Comparison of ENCODE assay signal across 8 cellular contexts in genomic region chr3:149085828-149086231, GRCh38. TPM values are rescaled to one million over a fixed set of nuclear protein-coding genes. Genes with fewer than 3 reads are reported as not detected.
DNase-seq lines count a peak whose midpoint lies in the region; ATAC-seq, FAIRE-seq and TF ChIP-seq lines count a peak whose summit lies in the region.

No MANE protein-coding gene starts in this region.

- H3K4me1 ChIP-seq in K562 (replicated peaks in 1 of 2; ENCODE audit: control insufficient read depth in 2 of 2, insufficient read depth in 2 of 2, low read length in 2 of 2), result peaks cover 11 to 18% of the 10 kb centered on the region in 2 experiments; a peak in 4 of 5 replicates
- no peaks in the 10 kb centered on the region for H3K4me1 ChIP-seq in iPS-20b (ENCODE audit: insufficient read depth, low read length)
- H3K4me1 ChIP-seq in small intestine (ENCODE audit: control insufficient read depth in 2 of 2, insufficient read depth in 1 of 2, low read depth in 1 of 2, low read length in 1 of 2), result peaks cover 0 to 4% of the 10 kb centered on the region in 2 donors

- H2AFZ ChIP-seq in K562 (ENCODE audit: low read depth, low read length), result peak overlapping the region; percentile 98

- in situ Hi-C loops in K562 (cut with MboI), result no loop called here

- H3K4me2 ChIP-seq in K562 (ENCODE audit: insufficient read depth, low read length), result peak overlapping the region; percentile 89

- TF ChIP-seq CTCF in BJ (IDR thresholded peaks at IDR 0.05; ENCODE audit: insufficient read depth, low read depth, low read length), result no peak
- TF ChIP-seq CTCF in K562 (IDR thresholded peaks at IDR 0.05 in 2 of 3, conservative IDR thresholded peaks at IDR 0.05 in 1 of 3; ENCODE audit: insufficient read depth in 2 of 3, low read depth in 1 of 3, low read length in 3 of 3), result no peak

- no peaks in the 10 kb centered on the region for H3K9me1 ChIP-seq in K562 (ENCODE audit: control insufficient read depth, insufficient read depth, low read length)

- H3K27me3 ChIP-seq in BJ (ENCODE audit: control insufficient read depth, insufficient read depth, low read length) (no peaks in the 10 kb centered on the region), K562 (ENCODE audit: control insufficient read depth in 2 of 2, insufficient read depth in 2 of 2, low read length in 2 of 2) (no peaks in the 10 kb centered on the region), iPS-20b (ENCODE audit: insufficient read depth, low read length) (peaks cover 9% of the 10 kb centered on the region), small intestine (ENCODE audit: control insufficient read depth in 2 of 2, insufficient read depth in 2 of 2, low read length in 2 of 2) (no peaks in the 10 kb centered on the region)

- peak; percentile 23 for ATAC-seq in GM18499 (IDR thresholded peaks at IDR 0.05; ENCODE audit: insufficient read depth, unreplicated experiment)
- peak; percentile 35 for ATAC-seq in HG02885 (IDR thresholded peaks at IDR 0.05; ENCODE audit: poor library complexity, unreplicated experiment)
- ATAC-seq in K562, result peak; percentile 86

- FAIRE-seq in K562 (lab: Jason Lieb, UNC) (peak; percentile 99), small intestine (lab: Jason Lieb, UNC) (no peak)

- CTCF ChIA-PET in BJ (lab: Yijun Ruan, JAX) (interaction anchor here (1.1 to 1.3 kb wide), 2 partner anchors 8 to 13 kb away, joined by 3 to 4 read pairs; no protein-coding TSS in a partner anchor), K562 (lab: Yijun Ruan, JAX; ENCODE audit: low intra/inter-chr PET ratio) (no interaction called here)

- BruUV-seq in K562 (replicated peaks; lab: Mats Ljungman, UMichigan), result TSS peak; percentile 62

- intact Hi-C loops in K562 (cut with micrococcal nuclease), result loop anchor here (5.0 kb wide), 1 partner anchor 94 kb away; the partner anchor contains the start of gene GYG1

- peak overlapping the region; percentile 87 for H3K27ac ChIP-seq in K562 (ENCODE audit: extremely low read depth, low read depth, low read length)
- H3K27ac ChIP-seq in iPS-20b (ENCODE audit: low read length), result no peak overlapping the region
- H3K27ac ChIP-seq in small intestine (ENCODE audit: low read depth in 1 of 2, low read length in 1 of 2), result peak overlapping the region in 1 of 2 donors; percentile 82

- 0% methylated on average over 20 of the region's 21 CpGs for WGBS in K562 (ENCODE audit: insufficient coverage, low coverage, missing lambda C conversion rate)
- 0 to 1% (median 0%) methylated on average over 21 of the region's 21 CpGs for WGBS in small intestine, 3 donors

- POLR2A ChIA-PET in BJ (lab: Charles Lee) (interaction anchor here (0.8 kb wide), 1 partner anchor 18 kb away, joined by 3 read pairs; no protein-coding TSS in a partner anchor), K562 (lab: Yijun Ruan, JAX) (interaction anchor here (0.6 kb wide), 2 partner anchors 94 to 484 kb away, joined by 3 read pairs; no protein-coding TSS in a partner anchor)

- peaks cover 6% of the 10 kb centered on the region; the same call in 1 of the 2 replicates for H3K9me3 ChIP-seq in K562 (replicated peaks; ENCODE audit: control insufficient read depth, insufficient read depth, low read depth, low read length)
- H3K9me3 ChIP-seq in iPS-20b (ENCODE audit: insufficient read depth, low read depth, low read length), result no peaks in the 10 kb centered on the region
- H3K9me3 ChIP-seq in small intestine (ENCODE audit: control insufficient read depth, low read depth), result no peaks in the 10 kb centered on the region

- peaks cover 9% of the 10 kb centered on the region for H4K20me1 ChIP-seq in K562 (replicated peaks; ENCODE audit: control insufficient read depth, insufficient read depth, low read length)

- H3K4me3 ChIP-seq in BJ (ENCODE audit: low read depth, low read length) (peak overlapping the region; percentile 59), K562 (peak overlapping the region; percentile 62), iPS-20b (ENCODE audit: low read length) (peak overlapping the region; percentile 78), small intestine (ENCODE audit: low read depth in 1 of 2, low read length in 2 of 2) (peak overlapping the region; percentile 77 to 84)

- H3K79me2 ChIP-seq in K562 (ENCODE audit: control insufficient read depth, insufficient read depth, low read length), result peaks cover 54% of the 10 kb centered on the region

- no peaks in the 10 kb centered on the region for H3K36me3 ChIP-seq in BJ (ENCODE audit: control insufficient read depth, insufficient read depth, low read length)
- peaks cover 32% of the 10 kb centered on the region for H3K36me3 ChIP-seq in K562 (ENCODE audit: control insufficient read depth, insufficient read depth, low read length)
- H3K36me3 ChIP-seq in iPS-20b (ENCODE audit: insufficient read depth, low read depth, low read length), result peaks cover 24% of the 10 kb centered on the region
- no peaks in the 10 kb centered on the region for H3K36me3 ChIP-seq in small intestine (ENCODE audit: control insufficient read depth in 2 of 2, insufficient read depth in 2 of 2, low read length in 2 of 2)

- no peak for TF ChIP-seq RAD21 in K562 (CRISPR knock-in tag; conservative IDR thresholded peaks at IDR 0.05 in 1 of 2, IDR thresholded peaks at IDR 0.05 in 1 of 2)

- peak overlapping the region; percentile 77 to 89 for H3K9ac ChIP-seq in K562 (ENCODE audit: insufficient read depth in 1 of 2, low read depth in 2 of 2, low read length in 2 of 2)
- peak overlapping the region; percentile 77; the same call in 1 of the 2 replicates for H3K9ac ChIP-seq in iPS-20b (ENCODE audit: low read depth, low read length)

- no peak for TF ChIP-seq POLR2A in K562 (conservative IDR thresholded peaks at IDR 0.05)

- DNase-seq in BJ (ENCODE audit: low read depth), result no peak
- DNase-seq in NCI-H526 treated with DMSO at 0.1 percent for 48 hours (lab: John Stamatoyannopoulos, UW), result peak; percentile 67
- DNase-seq in K562 (ENCODE audit: extremely low read depth in 1 of 4, low spot score in 3 of 4), result peak; percentile 37 to 88 (median 61)
- peak; percentile 24 for DNase-seq in small intestine
- DNase-seq in SKM-1 treated with dmso at 0.1 percent for 144 hours (lab: John Stamatoyannopoulos, UW; ENCODE audit: unreplicated experiment), result no peak

- peak; percentile 94 for TF ChIP-seq EP300 in K562 (IDR thresholded peaks at IDR 0.05; ENCODE audit: low read length)

TF ChIP-seq in K562, 482 proteins besides CTCF, POLR2A, EP300 and RAD21 (continues in another document):
- no peak for TF ChIP-seq VEZF1 (CRISPR knock-in tag; IDR thresholded peaks at IDR 0.05)
- no peak for TF ChIP-seq ZNF785 (CRISPR knock-in tag; IDR thresholded peaks at IDR 0.05)

RNA-seq across cellular contexts. Expression of gene HLTF, which starts 0.5 kb away (rescaled TPM):
- polyA plus RNA-seq in BJ (2011; rRNA removed), result 17.3 and 22.0 TPM in 2 replicates
- 11.6 and 11.9 TPM in 2 replicates for polyA minus RNA-seq in BJ (2011; rRNA and poly(A)+ RNA removed)
- total RNA-seq in K562 (2011; cell fraction: chromatin; rRNA removed; ENCODE audit: low replicate concordance), result 34.1 and 102 TPM in 2 replicates
- 12.7 and 13.9 TPM in 2 replicates for total RNA-seq in K562 (2011; cell fraction: nucleolus; rRNA removed)
- total RNA-seq in K562 (2011; cell fraction: nucleoplasm; rRNA removed), result 31.1 and 43.9 TPM in 2 replicates
- 45.9 and 52.4 TPM in 2 replicates for total RNA-seq in K562 (2014; rRNA removed)
- 82.4 and 88.6 TPM in 2 replicates for total RNA-seq in K562 (2014; rRNA removed; fragmentation: Illumina TruSeq; extraction: Trizol)
- total RNA-seq in K562 (2015; rRNA removed; fragmentation: Illumina TruSeq; extraction: Trizol), result 59.5 and 64.3 TPM in 2 replicates
- total RNA-seq in K562 (2021), result 74.4 and 76.4 TPM in 2 replicates
- 35.8 and 41.5 TPM in 2 replicates for polyA plus RNA-seq in K562 (2011; rRNA removed)
- 10.0 and 15.5 TPM in 2 replicates for polyA plus RNA-seq in K562 (2011; cell fraction: cytosol; rRNA removed)
- polyA plus RNA-seq in K562 (2011; cell fraction: nucleus; rRNA removed), result 33.1 and 38.5 TPM in 2 replicates
- 21.5 and 35.4 TPM in 2 replicates for polyA plus RNA-seq in K562 (2012)
- 43.0 and 50.4 TPM in 2 replicates for polyA plus RNA-seq in K562 (2014; fragmentation: Illumina TruSeq; extraction: Trizol)
- polyA plus RNA-seq in K562 (2014; fragmentation: Nextera tagmentation; extraction: Ambion mirVana), result 10 to 100 TPM; 35.1 to 37.3 TPM
- 40.8 and 42.4 TPM in 2 replicates for polyA plus RNA-seq in K562 (2014; rRNA removed)
- 55.0 and 66.2 TPM in 2 replicates for polyA minus RNA-seq in K562 (2011; rRNA and poly(A)+ RNA removed)
- 23.7 and 30.4 TPM in 2 replicates for polyA minus RNA-seq in K562 (2011; cell fraction: cytosol; rRNA and poly(A)+ RNA removed)
- 29.4 and 60.6 TPM in 2 replicates for polyA minus RNA-seq in K562 (2011; cell fraction: nucleus; rRNA and poly(A)+ RNA removed)
- polyA plus RNA-seq in small intestine, result 1 to 10 TPM; 1.1 to 7.2 (median 1.4) TPM

RNA-seq across cellular contexts. Expression of gene HPS3, which starts 43.6 kb away (rescaled TPM):
- 14.6 and 20.0 TPM in 2 replicates for polyA plus RNA-seq in BJ (2011; rRNA removed)
- 10.4 and 11.7 TPM in 2 replicates for polyA minus RNA-seq in BJ (2011; rRNA and poly(A)+ RNA removed)
- 7.6 and 14.6 TPM in 2 replicates for total RNA-seq in K562 (2011; cell fraction: chromatin; rRNA removed; ENCODE audit: low replicate concordance)
- 3.9 and 4.3 TPM in 2 replicates for total RNA-seq in K562 (2011; cell fraction: nucleolus; rRNA removed)
- total RNA-seq in K562 (2011; cell fraction: nucleoplasm; rRNA removed), result 6.6 and 9.9 TPM in 2 replicates
- 5.2 and 5.3 TPM in 2 replicates for total RNA-seq in K562 (2014; rRNA removed)
- 7.6 and 9.3 TPM in 2 replicates for total RNA-seq in K562 (2014; rRNA removed; fragmentation: Illumina TruSeq; extraction: Trizol)
- 9.6 and 11.3 TPM in 2 replicates for total RNA-seq in K562 (2015; rRNA removed; fragmentation: Illumina TruSeq; extraction: Trizol)
- 6.8 and 7.2 TPM in 2 replicates for total RNA-seq in K562 (2021)
- 9.7 and 11.6 TPM in 2 replicates for polyA plus RNA-seq in K562 (2011; rRNA removed)
- 6.7 and 8.9 TPM in 2 replicates for polyA plus RNA-seq in K562 (2011; cell fraction: cytosol; rRNA removed)
- polyA plus RNA-seq in K562 (2011; cell fraction: nucleus; rRNA removed), result 5.8 and 12.1 TPM in 2 replicates
- polyA plus RNA-seq in K562 (2012), result 7.9 and 12.8 TPM in 2 replicates
- polyA plus RNA-seq in K562 (2014; fragmentation: Illumina TruSeq; extraction: Trizol), result 7.0 and 8.9 TPM in 2 replicates
- 1 to 10 TPM; 1.2 to 2.1 TPM for polyA plus RNA-seq in K562 (2014; fragmentation: Nextera tagmentation; extraction: Ambion mirVana)
- polyA plus RNA-seq in K562 (2014; rRNA removed), result 7.7 and 9.5 TPM in 2 replicates
- polyA minus RNA-seq in K562 (2011; rRNA and poly(A)+ RNA removed), result 12.8 and 13.9 TPM in 2 replicates
- 3.9 and 5.6 TPM in 2 replicates for polyA minus RNA-seq in K562 (2011; cell fraction: cytosol; rRNA and poly(A)+ RNA removed)
- polyA minus RNA-seq in K562 (2011; cell fraction: nucleus; rRNA and poly(A)+ RNA removed), result 5.9 and 13.6 TPM in 2 replicates
- 10 to 100 TPM in 1 of 3 donors, 1 to 10 TPM in 2; 7.3 to 11.0 (median 9.5) TPM for polyA plus RNA-seq in small intestine

Comparison
In these comparisons a context has a peak if more than half of its experiments do, and no peak if none do; other contexts are left out.
1. DNase-seq: peak in NCI-H526 treated with DMSO at 0.1 percent for 48 hours (single experiment), K562 (4 of 4) and small intestine (single experiment); none in BJ (single experiment) and SKM-1 treated with dmso at 0.1 percent for 144 hours (single experiment).
2. ATAC-seq: peak in every context shown above with its lines; median percentile 86 in K562; 35 in HG02885; 23 in GM18499.
3. Peak in every context shown above with its lines, with median percentiles within 50 percentile points of each other: H3K4me3 ChIP-seq.